18 cellular contexts compared by ENCODE assay signal in the genomic region with DNA sequence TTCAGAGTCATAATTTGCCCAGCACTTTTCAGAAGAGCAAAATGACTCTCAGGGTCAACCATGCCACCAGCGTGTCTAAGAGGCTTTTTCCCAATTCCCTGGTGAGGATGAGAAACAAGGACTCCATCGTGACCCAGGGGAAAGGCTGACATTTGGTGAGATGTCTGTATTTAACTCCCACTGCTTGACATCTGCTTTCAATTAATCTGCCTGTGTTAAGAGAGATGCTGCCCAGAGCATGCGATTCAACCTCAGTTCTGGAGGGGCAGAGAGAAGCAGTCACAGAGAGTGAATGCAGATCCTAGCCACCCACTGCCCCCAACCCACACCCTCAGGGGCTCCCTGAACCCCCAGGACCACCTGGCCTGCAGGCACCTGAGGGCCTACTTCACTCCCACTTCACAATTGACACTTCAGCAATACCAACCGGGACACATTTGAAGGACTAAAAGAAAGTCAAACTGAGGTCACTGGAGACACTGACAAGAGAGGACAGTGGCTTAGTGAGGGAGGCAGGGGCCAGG.
DNase-seq lines count a peak whose midpoint lies in the region; ATAC-seq and TF ChIP-seq lines count a peak whose summit lies in the region.
"Had no signal": no experiment of that assay in that cellular context is flagged by ENCODE, and none has a peak within 500 bp of the region (broad histone marks: within the 10 kb centered on the region; RNA-seq: fewer than 3 reads in every experiment).

No MANE protein-coding gene starts in this region.

- H4K20me1 ChIP-seq in BLaER1: no peaks in the 10 kb centered on the region

- H3K4me3 Mint-ChIP-seq in nephron (no peak overlapping the region), immature natural killer cell (no peak overlapping the region)
- H3K4me3 Mint-ChIP-seq: activated T-cell treated with anti-CD3 and anti-CD28 coated beads, Interleukin-2, amount 50 U/mL, for 4 hours had no signal

- peak overlapping the region; percentile 39 to 57 (median 46) for H3K27ac Mint-ChIP-seq in nephron
- H3K27ac Mint-ChIP-seq in immature natural killer cell: no peak overlapping the region

- H3K27me3 ChIP-seq in BLaER1: no peaks in the 10 kb centered on the region
- no peaks in the 10 kb centered on the region for H3K27me3 ChIP-seq in thyroid gland
- H3K27me3 ChIP-seq: left lung, transverse colon had no signal

- peaks cover 25% of the 10 kb centered on the region for H3K4me1 ChIP-seq in BLaER1
- H3K4me1 ChIP-seq in thyroid gland: no peaks in the 10 kb centered on the region
- H3K4me1 ChIP-seq: transverse colon had no signal

- WGBS in thyroid gland, 2 donors: 43 to 57% methylated on average over 4 of the region's 4 CpGs

- H3K27ac ChIP-seq in BLaER1: no peak overlapping the region
- H3K27ac ChIP-seq in thyroid gland: no peak overlapping the region
- H3K27ac ChIP-seq: left lung, transverse colon had no signal

- in situ Hi-C loops in astrocyte of the cerebellum (cut with HindIII; ENCODE audit: low sequenced_read_pairs): no loop called here

- ATAC-seq in HG02571 (IDR thresholded peaks at IDR 0.05; ENCODE audit: unreplicated experiment): no peak
- ATAC-seq: activated T-cell treated with anti-CD3 and anti-CD28 coated beads, Interleukin-2, amount 50 U/mL, for 4 hours; left lung had no signal

- intact Hi-C loops in thyroid gland (cut with DNase I): no loop called here

- TF ChIP-seq POLR2A in thyroid gland (IDR thresholded peaks at IDR 0.05): no peak

- H3K27me3 Mint-ChIP-seq in nephron (ENCODE audit: low read depth) (peaks cover 5% of the 10 kb centered on the region), immature natural killer cell (ENCODE audit: low read depth in 3 of 3) (peaks cover 0 to 2% (median 2%) of the 10 kb centered on the region in 3 donors)

- H3K4me3 ChIP-seq in BLaER1: no peak overlapping the region
- no peak overlapping the region for H3K4me3 ChIP-seq in astrocyte of the cerebellum (ENCODE audit: low read depth, low read length)
- H3K4me3 ChIP-seq in thyroid gland (replicated peaks in 1 of 3): no peak overlapping the region
- H3K4me3 ChIP-seq: left lung, transverse colon had no signal

- DNase-seq in NCI-H1694 treated with DMSO at 0.1 percent for 48 hours (lab: John Stamatoyannopoulos, UW): peak; percentile 65
- peak; percentile 5 for DNase-seq in astrocyte of the cerebellum (ENCODE audit: low read depth)
- DNase-seq in HUDEP-2 (lab: John Stamatoyannopoulos, UW; ENCODE audit: unreplicated experiment in 76 of 76): no peak
- no peak for DNase-seq in immature natural killer cell
- DNase-seq in thyroid gland: no peak
- DNase-seq: activated CD4-positive, alpha-beta T cell treated with anti-CD3 and anti-CD28 coated beads for 4 hours; activated T-cell treated with anti-CD3 and anti-CD28 coated beads, Interleukin-2, amount 50 U/mL, for 4 hours; left lung; naive B cell; NCI-H1048; NCI-H510A treated with DMSO at 0.1 percent for 48 hours; SHP77; stimulated activated CD4-positive, alpha-beta T cell treated with anti-CD3 and anti-CD28 coated beads, Interleukin-4, amount 100 ng/mL, for 1 hour; T-helper 9 cell; transverse colon had no signal

- no peaks in the 10 kb centered on the region for H3K36me3 Mint-ChIP-seq in nephron (ENCODE audit: low read depth)
- H3K36me3 Mint-ChIP-seq in immature natural killer cell: peaks cover 0 to 7% (median 0%) of the 10 kb centered on the region in 3 donors
- H3K36me3 Mint-ChIP-seq: naive B cell had no signal

- H3K9me3 ChIP-seq in BLaER1 (no peaks in the 10 kb centered on the region), thyroid gland (no peaks in the 10 kb centered on the region)
- H3K9me3 ChIP-seq: left lung, transverse colon had no signal

- H3K36me3 ChIP-seq in BLaER1 (no peaks in the 10 kb centered on the region), thyroid gland (no peaks in the 10 kb centered on the region)
- H3K36me3 ChIP-seq: left lung, transverse colon had no signal

- H3K4me2 ChIP-seq in BLaER1: peak overlapping the region; percentile 2; the same call in 1 of the 2 replicates

- H3K9me3 Mint-ChIP-seq in nephron (no peaks in the 10 kb centered on the region), immature natural killer cell (no peaks in the 10 kb centered on the region)
- H3K9me3 Mint-ChIP-seq: activated T-cell treated with anti-CD3 and anti-CD28 coated beads, Interleukin-2, amount 50 U/mL, for 4 hours; naive B cell had no signal

- H3K4me1 Mint-ChIP-seq in nephron: peaks cover 38% of the 10 kb centered on the region
- H3K4me1 Mint-ChIP-seq in immature natural killer cell: peaks cover 17 to 18% of the 10 kb centered on the region in 2 donors
- H3K4me1 Mint-ChIP-seq: naive B cell had no signal

- no peak for TF ChIP-seq CTCF in astrocyte of the cerebellum (IDR thresholded peaks at IDR 0.05; ENCODE audit: low read depth, low read length, missing control alignments)
- TF ChIP-seq CTCF in nephron (IDR thresholded peaks at IDR 0.05; ENCODE audit: unreplicated experiment in 3 of 3): no peak
- no peak for TF ChIP-seq CTCF in thyroid gland (IDR thresholded peaks at IDR 0.05)

- H3K9ac ChIP-seq in BLaER1: no peak overlapping the region

Comparison
In these comparisons a context has a peak if more than half of its experiments do, and no peak if none do; other contexts are left out.
1. DNase-seq: peak in NCI-H1694 treated with DMSO at 0.1 percent for 48 hours (single experiment) and astrocyte of the cerebellum (single experiment); none in HUDEP-2 (0 of 76), immature natural killer cell (0 of 3) and thyroid gland (0 of 2).
2. H3K27ac Mint-ChIP-seq: peak in nephron (3 of 3); none in immature natural killer cell (0 of 6).